In genomic region chr11:58576792-58577440, GRCh38 we compare ENCODE assay signal across 8 cellular contexts. TPM values are rescaled to one million over a fixed set of nuclear protein-coding genes. Genes with fewer than 3 reads are reported as not detected.
DNase-seq lines count a peak whose midpoint lies in the region; ATAC-seq and TF ChIP-seq lines count a peak whose summit lies in the region.

No MANE protein-coding gene starts in this region.

- peak overlapping the region; percentile 86 for H3K4me2 ChIP-seq in PC-9

- H3K27me3 ChIP-seq in ACC112 (ENCODE audit: insufficient read depth, low read length): no peaks in the 10 kb centered on the region
- H3K27me3 ChIP-seq in PC-9 (ENCODE audit: insufficient read depth, low read depth): no peaks in the 10 kb centered on the region
- H3K27me3 ChIP-seq in duodenal mucosa (ENCODE audit: control insufficient read depth in 1 of 2, insufficient read depth in 2 of 2, low read length in 2 of 2): no peaks in the 10 kb centered on the region

- BruUV-seq in PC-9 (replicated peaks; lab: Mats Ljungman, UMichigan): no TSS peak

- peak overlapping the region; percentile 88 for H3K4me3 ChIP-seq in ACC112 (ENCODE audit: low read depth, low read length)
- peak overlapping the region; percentile 92 for H3K4me3 ChIP-seq in GM12864 (ENCODE audit: low read depth, low read length)
- H3K4me3 ChIP-seq in PC-9: peak overlapping the region; percentile 78
- peak overlapping the region; percentile 90 to 92 for H3K4me3 ChIP-seq in duodenal mucosa (ENCODE audit: low read depth in 1 of 2, low read length in 2 of 2)

- peak overlapping the region; percentile 99 for H3K9ac ChIP-seq in duodenal mucosa (ENCODE audit: low read depth in 1 of 2, low read length in 2 of 2)

- H3K79me2 ChIP-seq in ACC112 (ENCODE audit: control insufficient read depth, insufficient read depth, low read length, unreplicated experiment): peaks cover 60% of the 10 kb centered on the region
- peaks cover 51% of the 10 kb centered on the region for H3K79me2 ChIP-seq in PC-9 (ENCODE audit: low read depth)

- no peaks in the 10 kb centered on the region for H3K9me2 ChIP-seq in PC-9 (ENCODE audit: insufficient read depth)

- H3K9me3 ChIP-seq in PC-9 (ENCODE audit: insufficient read depth, low read depth): no peaks in the 10 kb centered on the region
- no peaks in the 10 kb centered on the region for H3K9me3 ChIP-seq in duodenal mucosa (ENCODE audit: control insufficient read depth in 1 of 2, low read length in 2 of 2)

- ATAC-seq in HG03354 (IDR thresholded peaks at IDR 0.05; ENCODE audit: poor library complexity, severe bottlenecking, unreplicated experiment): no peak

- intact Hi-C loops in PC-9 (cut with micrococcal nuclease; ENCODE audit: unreplicated experiment): loop anchor here (2.0 to 5.0 kb wide), 3 partner anchors 212 to 975 kb away; no protein-coding TSS in a partner anchor

- CTCF ChIA-PET in PC-9 (lab: Charles Lee): interaction anchor here (0.6 to 1.1 kb wide), 6 partner anchors 9 to 1725 kb away, joined by 3 read pairs; no protein-coding TSS in a partner anchor

- POLR2A ChIA-PET in PC-9 (lab: Charles Lee; ENCODE audit: unreplicated experiment): interaction anchor here (0.6 kb wide), 2 partner anchors 49 to 825 kb away, joined by 5 to 7 read pairs; partner anchors contain the start of gene BTBD18

- no peak for DNase-seq in GM12864 (ENCODE audit: low read depth)
- DNase-seq in PC-9: peak in 1 of 2 experiments; percentile 43
- peak; percentile 58 for DNase-seq in myocyte (ENCODE audit: low read depth)
- no peak for DNase-seq in T-helper 9 cell
- DNase-seq in NCI-H1105 treated with DMSO at 0.1 percent for 48 hours (lab: John Stamatoyannopoulos, UW): no peak

- TF ChIP-seq CTCF in GM12864 (IDR thresholded peaks at IDR 0.05; ENCODE audit: low read depth, low read length, missing control alignments) (peak; percentile 28), PC-9 (conservative IDR thresholded peaks at IDR 0.05) (peak; percentile 69)

- no peaks in the 10 kb centered on the region for H3K36me3 ChIP-seq in ACC112 (ENCODE audit: insufficient read depth, low read length)
- peaks cover 7% of the 10 kb centered on the region; the same call in 1 of the 2 replicates for H3K36me3 ChIP-seq in PC-9 (ENCODE audit: low read depth)
- H3K36me3 ChIP-seq in duodenal mucosa (ENCODE audit: control insufficient read depth in 1 of 2, insufficient read depth in 2 of 2, low read length in 2 of 2): no peaks in the 10 kb centered on the region

- peak overlapping the region; percentile 99 for H3K27ac ChIP-seq in ACC112 (ENCODE audit: low read depth, low read length)
- H3K27ac ChIP-seq in PC-9: peak overlapping the region; percentile 97
- H3K27ac ChIP-seq in duodenal mucosa (ENCODE audit: low read depth, low read length): peak overlapping the region; percentile 99

- H2AFZ ChIP-seq in ACC112 (ENCODE audit: low read length, unreplicated experiment): no peak overlapping the region
- peak overlapping the region; percentile 85; the same call in 1 of the 2 replicates for H2AFZ ChIP-seq in PC-9

- H4K20me1 ChIP-seq in PC-9 (ENCODE audit: insufficient read depth): peaks cover 16% of the 10 kb centered on the region

- peaks cover 69% of the 10 kb centered on the region for H3F3A ChIP-seq in PC-9 (ENCODE audit: insufficient read depth, low read depth)

- peaks cover 47% of the 10 kb centered on the region for H3K4me1 ChIP-seq in ACC112 (ENCODE audit: control insufficient read depth, insufficient read depth, low read length, unreplicated experiment)
- peaks cover 64% of the 10 kb centered on the region for H3K4me1 ChIP-seq in PC-9 (replicated peaks; ENCODE audit: insufficient read depth)
- H3K4me1 ChIP-seq in duodenal mucosa (ENCODE audit: control insufficient read depth in 1 of 2, insufficient read depth in 2 of 2, low read length in 2 of 2): peaks cover 36 to 42% of the 10 kb centered on the region in 2 donors

RNA-seq across cellular contexts. Expression of gene LPXN, which starts 1.3 kb away (rescaled TPM):
- 7.1 and 10.3 TPM in 2 replicates for total RNA-seq in PC-9 (2021)
- 6.6 and 10.7 TPM in 2 replicates for total RNA-seq in myocyte
- polyA plus RNA-seq in myocyte (2012): 5.6 TPM

RNA-seq across cellular contexts. Expression of gene ZFP91, which starts 1.9 kb away (rescaled TPM):
- total RNA-seq in PC-9 (2021) (40.6 and 67.5 TPM in 2 replicates), myocyte (92.5 and 112 TPM in 2 replicates)
- polyA plus RNA-seq in myocyte (2012): 38.7 TPM

RNA-seq across cellular contexts. Expression of gene CNTF, which starts 45.5 kb away (rescaled TPM):
- total RNA-seq in PC-9 (2021) (2.1 and 3.4 TPM in 2 replicates), myocyte (1.7 and 3.0 TPM in 2 replicates)
- polyA plus RNA-seq in myocyte (2012): 1.9 TPM
